In genomic region chr2:213789940-213790339, GRCh38 we compare ENCODE assay signal across 34 cellular contexts.
"Had no signal": no experiment of that assay in that cellular context is flagged by ENCODE, and none has a peak within 500 bp of the region (broad histone marks: within the 10 kb centered on the region; RNA-seq: fewer than 3 reads in every experiment).

No MANE protein-coding gene starts in this region.

- H3K27me3 ChIP-seq: MG63 had no signal

- H3K36me3 ChIP-seq: MG63 had no signal

- H3K9me3 ChIP-seq: MG63 had no signal

- H3K4me2 ChIP-seq: KMS-11 had no signal

- H3K4me3 ChIP-seq: MG63 had no signal

- H3K9ac ChIP-seq: KMS-11 had no signal

- H3K27ac ChIP-seq: KMS-11 had no signal

- DNase-seq: Karpas-422, Kasumi-1, MG63, MM.1S, MV-4-11, NCI-H1048, NCI-H1092, NCI-H1092 treated with DMSO at 0.1 percent for 48 hours, NCI-H1105, NCI-H1105 treated with DMSO at 0.1 percent for 48 hours, NCI-H1417, NCI-H1417 treated with DMSO at 0.1 percent for 48 hours, NCI-H1436, NCI-H1436 treated with DMSO at 0.1 percent for 48 hours, NCI-H146, NCI-H1694, NCI-H1694 treated with DMSO at 0.1 percent for 48 hours, NCI-H187, NCI-H187 treated with DMSO at 0.1 percent for 48 hours, NCI-H1930, NCI-H2029, NCI-H2029 treated with DMSO at 0.1 percent for 48 hours, NCI-H2081, NCI-H2081 treated with DMSO at 0.1 percent for 48 hours, NCI-H2107, NCI-H2171, NCI-H2171 treated with DMSO at 0.1 percent for 48 hours, NCI-H2227 treated with DMSO at 0.1 percent for 48 hours, NCI-H226, NCI-H345, NCI-H446, NCI-H446 treated with DMSO at 0.1 percent for 48 hours, NCI-H510A had no signal
